8 cellular contexts compared by ENCODE assay signal in genomic region chr13:110819203-110820014, GRCh38.
DNase-seq lines count a peak whose midpoint lies in the region; ATAC-seq and TF ChIP-seq lines count a peak whose summit lies in the region.

No MANE protein-coding gene starts in this region.

- DNase-seq in DMS53 treated with DMSO at 0.1 percent for 48 hours (lab: John Stamatoyannopoulos, UW; ENCODE audit: unreplicated experiment), result peak; percentile 4
- DNase-seq in SK-MEL-5 (ENCODE audit: low read depth, low spot score), result peak; percentile 80
- peak; percentile 23 to 66 (median 59) for DNase-seq in activated naive CD4-positive, alpha-beta T cell (lab: John Stamatoyannopoulos, UW)
- peak; percentile 33 for DNase-seq in glomerular endothelial cell (ENCODE audit: extremely low read depth, low read depth, low spot score)
- peak; percentile 84 for DNase-seq in transverse colon

- 29% methylated on average over 3 to 17 of the region's 17 CpGs for WGBS in transverse colon (ENCODE audit: low coverage in 1 of 2), 2 donors

- intact Hi-C loops in transverse colon (cut with DNase I; ENCODE audit: low total_unique reads), result loop anchor here (10.0 kb wide), 1 partner anchor 135 kb away; no protein-coding TSS in a partner anchor

- no peaks in the 10 kb centered on the region for H3K27me3 ChIP-seq in HUES6 (ENCODE audit: control insufficient read depth, insufficient read depth, low read length)
- no peaks in the 10 kb centered on the region for H3K27me3 ChIP-seq in parathyroid adenoma (ENCODE audit: control insufficient read depth, insufficient read depth, low read length)
- H3K27me3 ChIP-seq in transverse colon, result no peaks in the 10 kb centered on the region

- no peak for TF ChIP-seq POLR2A in transverse colon (IDR thresholded peaks at IDR 0.05)

- no peaks in the 10 kb centered on the region for H3K79me2 ChIP-seq in parathyroid adenoma

- in situ Hi-C loops in SK-MEL-5 (cut with HindIII; ENCODE audit: low pct_unique_long_range_greater_than_20kb, low sequenced_read_pairs), result no loop called here
- in situ Hi-C loops in transverse colon (cut with MboI; ENCODE audit: low pct_ligation_motif_present in 1 of 4, low pct_unique_long_range_greater_than_20kb in 1 of 4, low sequenced_read_pairs in 3 of 4), result loop anchor here (10.0 to 25.0 kb wide), 4 partner anchors 132 to 357 kb away; no protein-coding TSS in a partner anchor

- peak overlapping the region; percentile 25; the same call in 1 of the 2 replicates for H3K4me3 ChIP-seq in HUES6 (ENCODE audit: low read depth, low read length)
- H3K4me3 ChIP-seq in parathyroid adenoma (ENCODE audit: low read depth, low read length), result peak overlapping the region; percentile 11
- no peak overlapping the region for H3K4me3 ChIP-seq in transverse colon

- H3K4me1 ChIP-seq in HUES6 (ENCODE audit: control insufficient read depth, insufficient read depth, low read length) (no peaks in the 10 kb centered on the region), parathyroid adenoma (peaks cover 2% of the 10 kb centered on the region), transverse colon (no peaks in the 10 kb centered on the region)

- no peak overlapping the region for H3K27ac ChIP-seq in HUES6 (ENCODE audit: low read depth, low read length)
- no peak overlapping the region for H3K27ac ChIP-seq in parathyroid adenoma
- H3K27ac ChIP-seq in transverse colon, result no peak overlapping the region

- TF ChIP-seq CTCF in parathyroid adenoma (IDR thresholded peaks at IDR 0.05), result peak; percentile 86
- TF ChIP-seq CTCF in transverse colon (IDR thresholded peaks at IDR 0.05), result peak; percentile 93 to 98 (median 98)

- ATAC-seq in GM21423 (IDR thresholded peaks at IDR 0.05; ENCODE audit: unreplicated experiment), result peak; percentile 92

- H3K36me3 ChIP-seq in HUES6 (ENCODE audit: control insufficient read depth, insufficient read depth, low read length) (no peaks in the 10 kb centered on the region), parathyroid adenoma (ENCODE audit: control insufficient read depth, insufficient read depth, low read length) (no peaks in the 10 kb centered on the region), transverse colon (no peaks in the 10 kb centered on the region)

- H2AFZ ChIP-seq in parathyroid adenoma, result peak overlapping the region; percentile 46

- no peak overlapping the region for H3K4me2 ChIP-seq in parathyroid adenoma (ENCODE audit: low read length)

- TF ChIP-seq EP300 in transverse colon (IDR thresholded peaks at IDR 0.05; ENCODE audit: low read depth), result no peak

- no peak overlapping the region for H3K9ac ChIP-seq in HUES6 (ENCODE audit: low read length)
- no peak overlapping the region for H3K9ac ChIP-seq in parathyroid adenoma

- no peaks in the 10 kb centered on the region for H3K9me3 ChIP-seq in HUES6 (ENCODE audit: control insufficient read depth, insufficient read depth, low read depth, low read length)
- no peaks in the 10 kb centered on the region for H3K9me3 ChIP-seq in parathyroid adenoma (ENCODE audit: control insufficient read depth, low read length)
- H3K9me3 ChIP-seq in transverse colon, result no peaks in the 10 kb centered on the region

Comparison
In these comparisons a context has a peak if more than half of its experiments do, and no peak if none do; other contexts are left out.
1. DNase-seq: peak in every context shown above with its lines; median percentile 84 in transverse colon; 80 in SK-MEL-5; 59 in activated naive CD4-positive, alpha-beta T cell; 33 in glomerular endothelial cell; 4 in DMS53 treated with DMSO at 0.1 percent for 48 hours.
2. H3K4me3 ChIP-seq: peak in HUES6 (single experiment) and parathyroid adenoma (single experiment); none in transverse colon (0 of 4).